Comparison of ENCODE assay signal across 14 cellular contexts in the genomic region with DNA sequence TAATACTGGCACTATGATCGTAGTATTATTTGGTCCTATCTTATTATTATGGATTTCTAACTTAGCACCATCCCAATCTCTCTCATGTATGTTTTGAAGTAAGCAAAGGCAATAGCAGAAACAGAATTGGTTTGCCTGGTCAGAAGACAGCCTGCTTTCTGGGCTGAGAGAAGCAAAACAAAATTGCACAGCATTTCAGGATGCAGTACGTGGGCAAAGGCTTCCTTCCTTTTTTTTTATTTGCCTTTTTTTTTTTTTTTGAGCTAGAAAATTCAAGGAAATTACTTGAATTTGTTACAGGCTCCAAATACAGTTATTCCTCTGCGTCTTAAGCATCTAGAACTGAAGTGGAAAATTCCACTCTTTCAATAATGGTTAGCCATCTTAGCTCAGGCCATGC. TPM values are rescaled to one million over a fixed set of nuclear protein-coding genes. Genes with fewer than 3 reads are reported as not detected.
"Had no signal": no experiment of that assay in that cellular context is flagged by ENCODE, and none has a peak within 500 bp of the region (broad histone marks: within the 10 kb centered on the region; RNA-seq: fewer than 3 reads in every experiment).

No MANE protein-coding gene starts in this region.

- H3K4me1 Mint-ChIP-seq: activated CD4-positive, alpha-beta T cell treated with anti-CD3 and anti-CD28 coated beads for 36 hours; mesothelial cell of epicardium; naive B cell had no signal

- H3K27ac ChIP-seq: ascending aorta, lower lobe of right lung, thoracic aorta, WERI-Rb-1 had no signal

- H3K4me3 ChIP-seq: ascending aorta, lower lobe of right lung, skin epidermis, stomach, thoracic aorta had no signal

- H3K4me3 Mint-ChIP-seq: activated CD4-positive, alpha-beta T cell treated with anti-CD3 and anti-CD28 coated beads for 36 hours; activated CD8-positive, alpha-beta T cell treated with anti-CD3 and anti-CD28 coated beads for 36 hours; mesothelial cell of epicardium; naive B cell had no signal

- H3K36me3 Mint-ChIP-seq: mesothelial cell of epicardium, naive B cell had no signal

- H3K9me3 ChIP-seq: ascending aorta, lower lobe of right lung, stomach, thoracic aorta had no signal

- H3K27ac Mint-ChIP-seq: activated CD4-positive, alpha-beta T cell treated with anti-CD3 and anti-CD28 coated beads for 36 hours; activated CD8-positive, alpha-beta T cell treated with anti-CD3 and anti-CD28 coated beads for 36 hours; mesothelial cell of epicardium; naive B cell had no signal

- ATAC-seq: activated CD4-positive, alpha-beta T cell treated with anti-CD3 and anti-CD28 coated beads for 36 hours; activated CD8-positive, alpha-beta T cell treated with anti-CD3 and anti-CD28 coated beads for 36 hours; lower lobe of right lung had no signal

- H3K27me3 ChIP-seq: ascending aorta had no signal

- H3K36me3 ChIP-seq: ascending aorta, lower lobe of right lung, stomach, thoracic aorta, WERI-Rb-1 had no signal

- DNase-seq: activated CD4-positive, alpha-beta T cell treated with anti-CD3 and anti-CD28 coated beads for 36 hours; activated CD8-positive, alpha-beta memory T cell treated with anti-CD3 and anti-CD28 coated beads, Interleukin-2, amount 50 U/mL, for 4 hours; activated CD8-positive, alpha-beta T cell treated with anti-CD3 and anti-CD28 coated beads for 36 hours; lower lobe of right lung; naive B cell; stomach; WERI-Rb-1 had no signal

- H3K4me1 ChIP-seq: ascending aorta, stomach had no signal

- H3K9me3 Mint-ChIP-seq: activated CD8-positive, alpha-beta T cell treated with anti-CD3 and anti-CD28 coated beads for 36 hours had no signal

RNA-seq across cellular contexts. Expression of a gene that starts 8.8 kb away (rescaled TPM):
- total RNA-seq: activated CD4-positive, alpha-beta T cell treated with anti-CD3 and anti-CD28 coated beads for 36 hours; activated CD8-positive, alpha-beta T cell treated with anti-CD3 and anti-CD28 coated beads for 36 hours; frontal cortex had no signal

RNA-seq across cellular contexts. Expression of a gene that starts 45.3 kb away (rescaled TPM):
- total RNA-seq: activated CD4-positive, alpha-beta T cell treated with anti-CD3 and anti-CD28 coated beads for 36 hours; activated CD8-positive, alpha-beta T cell treated with anti-CD3 and anti-CD28 coated beads for 36 hours; bronchial epithelial cell; fibroblast of lung; stomach had no signal
- polyA plus RNA-seq: fibroblast of lung had no signal
